8 cellular contexts compared by ENCODE assay signal in genomic region chr3:72887723-72888545, GRCh38. TPM values are rescaled to one million over a fixed set of nuclear protein-coding genes. Genes with fewer than 3 reads are reported as not detected.
DNase-seq lines count a peak whose midpoint lies in the region; ATAC-seq and TF ChIP-seq lines count a peak whose summit lies in the region.

A gene with protein sequence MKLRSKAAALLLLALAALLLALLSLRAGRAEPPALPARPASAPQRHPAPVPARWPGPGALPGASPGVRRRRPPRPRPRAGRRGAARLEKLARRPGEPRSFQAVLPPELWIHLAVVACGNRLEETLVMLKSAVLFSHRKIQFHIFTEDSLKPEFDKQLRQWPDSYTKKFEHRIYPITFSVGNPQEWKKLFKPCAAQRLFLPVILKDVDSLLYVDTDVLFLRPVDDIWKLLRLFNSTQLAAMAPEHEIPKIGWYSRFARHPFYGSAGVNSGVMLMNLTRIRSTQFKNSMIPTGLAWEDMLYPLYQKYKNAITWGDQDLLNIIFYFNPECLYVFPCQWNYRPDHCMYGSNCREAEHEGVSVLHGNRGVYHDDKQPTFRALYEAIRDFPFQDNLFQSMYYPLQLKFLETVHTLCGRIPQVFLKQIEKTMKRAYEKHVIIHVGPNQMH (plus strand): TSS chr3:72888046. CDS start chr3:72888234, 188 bp downstream.

- CTCF ChIA-PET in activated naive CD4-positive, alpha-beta T cell treated with anti-CD3 and anti-CD28 coated beads, Interleukin-2, amount 10 ng/mL, durations not matched to agents 7 days and 5 days (lab: Charles Lee) = interaction anchor here (0.9 to 1.3 kb wide), 2 partner anchors 37 to 94 kb away, joined by 3 to 7 read pairs; no protein-coding TSS in a partner anchor

- H3K4me3 ChIP-seq in neuron (ENCODE audit: low read length) (peak within 1 kb of the TSS; percentile 40), upper lobe of right lung (peak within 1 kb of the TSS; percentile 46)

- TF ChIP-seq CTCF in upper lobe of right lung (IDR thresholded peaks at IDR 0.05) = no peak

- H3K4me1 Mint-ChIP-seq in activated naive CD4-positive, alpha-beta T cell treated with anti-CD3 and anti-CD28 coated beads, Interleukin-2, amount 10 ng/mL, durations not matched to agents 7 days and 5 days = peaks cover 10% of the 10 kb centered on the region

- intact Hi-C loops in upper lobe of right lung (cut with DNase I) = no loop called here

- no peak within 1 kb of the TSS for H3K27ac Mint-ChIP-seq in activated naive CD4-positive, alpha-beta T cell treated with anti-CD3 and anti-CD28 coated beads, Interleukin-2, amount 10 ng/mL, durations not matched to agents 7 days and 5 days

- peaks cover 4% of the 10 kb centered on the region for H3K9me3 Mint-ChIP-seq in activated naive CD4-positive, alpha-beta T cell treated with anti-CD3 and anti-CD28 coated beads, Interleukin-2, amount 10 ng/mL, durations not matched to agents 7 days and 5 days

- H2AFZ ChIP-seq in neuron (ENCODE audit: low read depth, low read length) = no peak within 1 kb of the TSS

- peaks cover 80% of the 10 kb centered on the region for H3K27me3 Mint-ChIP-seq in activated naive CD4-positive, alpha-beta T cell treated with anti-CD3 and anti-CD28 coated beads, Interleukin-2, amount 10 ng/mL, durations not matched to agents 7 days and 5 days

- H3K36me3 Mint-ChIP-seq in activated naive CD4-positive, alpha-beta T cell treated with anti-CD3 and anti-CD28 coated beads, Interleukin-2, amount 10 ng/mL, durations not matched to agents 7 days and 5 days = no peaks in the 10 kb centered on the region

- peak; percentile 51 for ATAC-seq in HG03175 (IDR thresholded peaks at IDR 0.05; ENCODE audit: unreplicated experiment)
- peak; percentile 90 for ATAC-seq in upper lobe of right lung

- peaks cover 10% of the 10 kb centered on the region for H3K9me3 ChIP-seq in neuron (ENCODE audit: low read length)
- H3K9me3 ChIP-seq in upper lobe of right lung = no peaks in the 10 kb centered on the region

- H3K27me3 ChIP-seq in neuron (ENCODE audit: insufficient read depth, low read length) (peaks cover 82% of the 10 kb centered on the region), upper lobe of right lung (peaks cover 5% of the 10 kb centered on the region)

- DNase-seq in DMS79 treated with DMSO at 0.1 percent for 48 hours (lab: John Stamatoyannopoulos, UW) = peak; percentile 16
- no peak for DNase-seq in DMS79 (lab: John Stamatoyannopoulos, UW)
- peak; percentile 59 for DNase-seq in NOMO-1 treated with DMSO at 0.1 percent for 48 hours (lab: John Stamatoyannopoulos, UW; ENCODE audit: unreplicated experiment)
- peak; percentile 49 for DNase-seq in activated naive CD4-positive, alpha-beta T cell treated with anti-CD3 and anti-CD28 coated beads, Interleukin-2, amount 10 ng/mL, durations not matched to agents 7 days and 5 days
- peak; percentile 82 for DNase-seq in globus pallidus (ENCODE audit: low spot score)
- peak; percentile 79 for DNase-seq in upper lobe of right lung

- H3K4me1 ChIP-seq in neuron (ENCODE audit: insufficient read depth, low read length) (peaks cover 16% of the 10 kb centered on the region), upper lobe of right lung (peaks cover 7% of the 10 kb centered on the region)

- peak within 1 kb of the TSS; percentile 3 for H3K27ac ChIP-seq in upper lobe of right lung

- H3K4me3 Mint-ChIP-seq in activated naive CD4-positive, alpha-beta T cell treated with anti-CD3 and anti-CD28 coated beads, Interleukin-2, amount 10 ng/mL, durations not matched to agents 7 days and 5 days = peak within 1 kb of the TSS; percentile 56

- H3K36me3 ChIP-seq in neuron (ENCODE audit: insufficient read depth, low read length) = no peaks in the 10 kb centered on the region
- no peaks in the 10 kb centered on the region for H3K36me3 ChIP-seq in upper lobe of right lung

RNA-seq across cellular contexts. Expression of the gene that starts here (rescaled TPM):
- 8.4 TPM for total RNA-seq in upper lobe of right lung
